In the genomic region with DNA sequence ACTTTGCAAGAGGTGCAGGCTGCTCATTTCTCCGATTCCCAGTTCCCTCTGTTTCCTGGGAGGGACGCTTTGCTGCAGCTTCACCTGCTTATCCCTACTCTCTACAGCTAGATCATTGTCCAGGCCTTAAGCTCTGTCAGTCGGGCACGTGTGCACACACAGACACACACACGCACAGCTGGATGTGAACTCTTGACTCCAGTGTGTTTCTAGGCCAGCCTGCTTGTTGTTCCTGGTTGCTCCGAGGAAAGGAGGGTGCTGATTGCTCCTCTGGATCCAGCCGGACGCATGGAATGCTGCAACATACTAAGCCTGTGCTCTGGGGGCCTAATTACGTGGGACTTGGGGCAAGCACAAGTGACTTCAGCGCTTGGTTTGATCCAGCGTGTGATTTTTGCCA, we compare ENCODE assay signal across 1 cellular context.
TF ChIP-seq lines count a peak whose summit lies in the region.

No MANE protein-coding gene starts in this region.

TF ChIP-seq in H1, 55 proteins besides CTCF, POLR2A, EP300 and RAD21:
- no peak for TF ChIP-seq ASH2L (IDR thresholded peaks at IDR 0.05; ENCODE audit: low read length)
- TF ChIP-seq SIN3A (conservative IDR thresholded peaks at IDR 0.05 in 1 of 2, IDR thresholded peaks at IDR 0.05 in 1 of 2; ENCODE audit: low read depth in 1 of 2, low read length in 2 of 2), result no peak
- TF ChIP-seq, protein P1, sequence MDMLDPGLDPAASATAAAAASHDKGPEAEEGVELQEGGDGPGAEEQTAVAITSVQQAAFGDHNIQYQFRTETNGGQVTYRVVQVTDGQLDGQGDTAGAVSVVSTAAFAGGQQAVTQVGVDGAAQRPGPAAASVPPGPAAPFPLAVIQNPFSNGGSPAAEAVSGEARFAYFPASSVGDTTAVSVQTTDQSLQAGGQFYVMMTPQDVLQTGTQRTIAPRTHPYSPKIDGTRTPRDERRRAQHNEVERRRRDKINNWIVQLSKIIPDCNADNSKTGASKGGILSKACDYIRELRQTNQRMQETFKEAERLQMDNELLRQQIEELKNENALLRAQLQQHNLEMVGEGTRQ (IDR thresholded peaks at IDR 0.05; ENCODE audit: low read length), result no peak
